9 cellular contexts compared by ENCODE assay signal in the genomic region with DNA sequence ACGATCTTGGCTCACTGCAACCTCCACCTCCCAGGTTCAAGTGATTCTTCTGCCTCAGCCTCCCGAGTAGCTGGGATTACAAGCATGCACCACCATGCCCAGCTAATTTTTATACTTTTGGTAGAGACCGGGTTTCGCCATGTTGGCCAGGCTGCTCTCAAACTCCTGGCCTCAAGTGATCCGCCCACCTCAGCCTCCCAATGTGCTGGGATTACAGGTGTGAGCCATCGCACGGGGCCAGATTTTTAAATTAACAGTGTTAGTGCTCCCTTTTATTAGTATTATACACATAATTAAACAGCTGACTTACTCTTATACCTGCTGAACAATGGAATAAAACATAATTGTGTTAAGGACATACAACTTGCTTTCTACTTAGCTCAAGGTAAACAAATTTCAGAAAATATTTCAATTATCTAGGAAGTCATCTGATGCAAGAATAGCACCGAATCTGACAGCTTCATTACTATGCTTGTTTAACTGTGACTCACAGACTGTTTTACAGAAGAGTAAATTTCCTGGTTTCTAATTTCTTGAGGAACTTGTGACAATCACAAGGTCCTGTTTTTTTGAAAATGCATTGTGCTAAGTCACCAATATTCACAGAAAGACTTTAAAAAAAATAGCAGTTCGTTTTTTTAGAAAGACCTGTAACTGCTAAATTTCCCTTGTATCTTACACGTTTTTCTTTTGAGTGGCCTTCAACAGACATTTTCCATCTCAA. TPM values are rescaled to one million over a fixed set of nuclear protein-coding genes. Genes with fewer than 3 reads are reported as not detected.
DNase-seq lines count a peak whose midpoint lies in the region; ATAC-seq lines count a peak whose summit lies in the region.
"Had no signal": no experiment of that assay in that cellular context is flagged by ENCODE, and none has a peak within 500 bp of the region (broad histone marks: within the 10 kb centered on the region; RNA-seq: fewer than 3 reads in every experiment).

No MANE protein-coding gene starts in this region.

- no peaks in the 10 kb centered on the region for H3K4me1 Mint-ChIP-seq in activated T-helper 17 cell treated with anti-CD3 and anti-CD28 coated beads, Interleukin-2, amount 50 U/mL, for 72 hours

- H3K36me3 Mint-ChIP-seq in activated T-helper 17 cell treated with anti-CD3 and anti-CD28 coated beads, Interleukin-2, amount 50 U/mL, for 72 hours (ENCODE audit: low read depth), result no peaks in the 10 kb centered on the region

- peaks cover 9% of the 10 kb centered on the region for H3K27me3 Mint-ChIP-seq in activated T-helper 17 cell treated with anti-CD3 and anti-CD28 coated beads, Interleukin-2, amount 50 U/mL, for 72 hours

- peak; percentile 51 to 62 for DNase-seq in AML-193 (lab: John Stamatoyannopoulos, UW)
- peak; percentile 22 for DNase-seq in NCI-H1436 (lab: John Stamatoyannopoulos, UW)
- DNase-seq in NCI-H1694 (lab: John Stamatoyannopoulos, UW), result no peak
- no peak for DNase-seq in NCI-H1092 treated with DMSO at 0.1 percent for 48 hours (lab: John Stamatoyannopoulos, UW)
- DNase-seq: activated naive CD8-positive, alpha-beta T cell treated with anti-CD3 and anti-CD28 coated beads, Interleukin-2, amount 10 ng/mL, durations not matched to agents 7 days and 5 days had no signal

- H3K27ac ChIP-seq in cingulate gyrus (ENCODE audit: low read depth, low read length) (peak overlapping the region; percentile 77), mucosa of rectum (ENCODE audit: low read depth in 2 of 2, low read length in 2 of 2) (peak overlapping the region; percentile 48 to 74)

- no peaks in the 10 kb centered on the region for H3K9me3 Mint-ChIP-seq in activated T-helper 17 cell treated with anti-CD3 and anti-CD28 coated beads, Interleukin-2, amount 50 U/mL, for 72 hours
- H3K9me3 Mint-ChIP-seq: activated naive CD8-positive, alpha-beta T cell treated with anti-CD3 and anti-CD28 coated beads, Interleukin-2, amount 10 ng/mL, durations not matched to agents 7 days and 5 days had no signal

- no peak overlapping the region for H3K4me3 ChIP-seq in mucosa of rectum (ENCODE audit: low read length in 2 of 2)

- no peaks in the 10 kb centered on the region for H3K9me3 ChIP-seq in mucosa of rectum (ENCODE audit: control insufficient read depth in 2 of 2, low read length in 2 of 2)

- H3K27ac Mint-ChIP-seq in activated T-helper 17 cell treated with anti-CD3 and anti-CD28 coated beads, Interleukin-2, amount 50 U/mL, for 72 hours, result no peak overlapping the region
- H3K27ac Mint-ChIP-seq: activated naive CD8-positive, alpha-beta T cell treated with anti-CD3 and anti-CD28 coated beads, Interleukin-2, amount 10 ng/mL, durations not matched to agents 7 days and 5 days had no signal

- H3K9ac ChIP-seq in mucosa of rectum (ENCODE audit: low read depth in 1 of 2, low read length in 2 of 2), result no peak overlapping the region

- no peak overlapping the region for H3K4me3 Mint-ChIP-seq in activated T-helper 17 cell treated with anti-CD3 and anti-CD28 coated beads, Interleukin-2, amount 50 U/mL, for 72 hours
- H3K4me3 Mint-ChIP-seq: activated naive CD8-positive, alpha-beta T cell treated with anti-CD3 and anti-CD28 coated beads, Interleukin-2, amount 10 ng/mL, durations not matched to agents 7 days and 5 days had no signal

- H3K27me3 ChIP-seq in mucosa of rectum (ENCODE audit: control insufficient read depth in 2 of 2, insufficient read depth in 2 of 2, low read length in 2 of 2), result no peaks in the 10 kb centered on the region

- no peaks in the 10 kb centered on the region for H3K36me3 ChIP-seq in mucosa of rectum (ENCODE audit: control insufficient read depth in 2 of 2, insufficient read depth in 2 of 2, low read length in 2 of 2)

- ATAC-seq in activated T-helper 17 cell treated with anti-CD3 and anti-CD28 coated beads, Interleukin-2, amount 50 U/mL, for 72 hours (replicated peaks), result no peak
- no peak for ATAC-seq in GM19324 (IDR thresholded peaks at IDR 0.05; ENCODE audit: low FRiP score, unreplicated experiment)

- peaks cover 0 to 2% of the 10 kb centered on the region in 2 donors for H3K4me1 ChIP-seq in mucosa of rectum (ENCODE audit: control insufficient read depth in 2 of 2, insufficient read depth in 2 of 2, low read length in 2 of 2)

RNA-seq across cellular contexts. Expression of a gene that starts 51.2 kb away (rescaled TPM):
- total RNA-seq in activated T-helper 17 cell treated with anti-CD3 and anti-CD28 coated beads, Interleukin-2, amount 50 U/mL, for 72 hours, result 10 to 100 TPM in 1 of 2 donors, 1 to 10 TPM in 1; 5.0 to 12.4 TPM

Comparison
In these comparisons a context has a peak if more than half of its experiments do, and no peak if none do; other contexts are left out.
1. DNase-seq: peak in AML-193 (2 of 2) and NCI-H1436 (single experiment); none in NCI-H1694 (single experiment) and NCI-H1092 treated with DMSO at 0.1 percent for 48 hours (single experiment).